In the genomic region with DNA sequence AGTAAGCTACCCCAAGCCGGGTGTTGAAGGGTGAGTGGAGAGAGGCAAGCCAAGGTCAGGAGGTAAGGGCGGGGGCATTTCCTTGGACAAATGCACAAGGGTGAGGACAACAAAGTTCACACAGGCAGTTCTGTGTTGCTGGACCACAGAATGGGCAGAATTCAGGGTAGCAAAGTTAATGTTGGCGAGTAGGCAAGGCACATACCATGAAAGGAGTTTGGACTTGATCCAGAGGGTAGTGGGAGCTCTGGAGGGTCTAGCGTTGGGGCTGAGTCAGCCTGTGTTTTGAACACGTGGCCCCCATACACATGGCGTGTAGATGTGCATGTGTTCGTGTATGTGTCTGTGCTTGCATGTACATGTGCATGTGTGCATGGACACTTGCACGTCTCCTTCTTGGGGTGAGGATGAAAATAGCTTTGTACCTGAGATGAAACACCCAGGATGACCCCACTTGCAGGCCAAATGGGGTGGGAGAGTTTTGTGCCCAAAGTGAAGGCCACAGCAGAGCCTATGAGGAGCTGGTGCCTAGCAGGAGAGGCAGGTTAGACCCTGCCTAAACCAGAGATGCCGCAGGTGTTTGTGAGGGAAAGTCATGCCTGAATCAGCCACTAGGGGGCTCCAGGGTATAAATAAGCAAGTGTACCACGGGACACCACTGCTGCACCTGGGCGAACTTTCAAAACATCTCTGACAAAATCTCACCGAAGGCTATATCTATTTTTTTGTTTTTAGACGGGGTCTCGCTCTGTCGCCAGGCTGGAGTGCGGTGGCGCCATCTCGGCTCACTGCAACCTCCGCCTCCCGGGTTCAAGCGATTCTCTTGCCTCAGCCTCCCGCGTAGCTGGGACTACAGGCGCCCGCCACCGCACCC, we compare ENCODE assay signal across 8 cellular contexts. TPM values are rescaled to one million over a fixed set of nuclear protein-coding genes. Genes with fewer than 3 reads are reported as not detected.
DNase-seq lines count a peak whose midpoint lies in the region; ATAC-seq, FAIRE-seq and TF ChIP-seq lines count a peak whose summit lies in the region.

No MANE protein-coding gene starts in this region.

- peaks cover 20% of the 10 kb centered on the region for H3K4me1 ChIP-seq in KMS-11 (ENCODE audit: low read depth, poor library complexity, severe bottlenecking)

- TF ChIP-seq POLR2A in GM12892 (IDR thresholded peaks at IDR 0.05; ENCODE audit: low read depth, low read length) = no peak

- peaks cover 2% of the 10 kb centered on the region for H3K4me1 Mint-ChIP-seq in activated T-helper 17 cell treated with anti-CD3 and anti-CD28 coated beads, Interleukin-2, amount 50 U/mL, for 72 hours
- H3K4me1 Mint-ChIP-seq in osteocyte (ENCODE audit: unreplicated experiment) (peaks cover 3% of the 10 kb centered on the region), type B pancreatic cell (ENCODE audit: unreplicated experiment) (peaks cover 10% of the 10 kb centered on the region)

- H2AFZ ChIP-seq in KMS-11 (ENCODE audit: low read depth) = no peak overlapping the region

- H3K9me3 Mint-ChIP-seq in activated T-helper 17 cell treated with anti-CD3 and anti-CD28 coated beads, Interleukin-2, amount 50 U/mL, for 72 hours = no peaks in the 10 kb centered on the region
- no peaks in the 10 kb centered on the region for H3K9me3 Mint-ChIP-seq in osteocyte (ENCODE audit: unreplicated experiment)
- no peaks in the 10 kb centered on the region for H3K9me3 Mint-ChIP-seq in type B pancreatic cell

- no peak overlapping the region for H3K4me3 Mint-ChIP-seq in activated T-helper 17 cell treated with anti-CD3 and anti-CD28 coated beads, Interleukin-2, amount 50 U/mL, for 72 hours
- H3K4me3 Mint-ChIP-seq in osteocyte (ENCODE audit: unreplicated experiment) (no peak overlapping the region), type B pancreatic cell (peak overlapping the region; percentile 51)

- H3K27ac Mint-ChIP-seq in activated T-helper 17 cell treated with anti-CD3 and anti-CD28 coated beads, Interleukin-2, amount 50 U/mL, for 72 hours = no peak overlapping the region
- no peak overlapping the region for H3K27ac Mint-ChIP-seq in osteocyte (ENCODE audit: unreplicated experiment)
- no peak overlapping the region for H3K27ac Mint-ChIP-seq in type B pancreatic cell

- peak overlapping the region; percentile 30 for H3K4me3 ChIP-seq in KMS-11 (IDR thresholded peaks at IDR 0.05; ENCODE audit: insufficient read depth, low read depth, low read length)
- no peak overlapping the region for H3K4me3 ChIP-seq in fibroblast of villous mesenchyme (ENCODE audit: low read depth, low read length)

- DNase-seq in A172 (ENCODE audit: low spot score) = peak; percentile 74
- peak; percentile 78 for DNase-seq in GM12892 (ENCODE audit: insufficient read length)
- DNase-seq in SHP77 (lab: John Stamatoyannopoulos, UW) = peak; percentile 75 to 88
- DNase-seq in fibroblast of villous mesenchyme (ENCODE audit: low read depth) = peak; percentile 73
- DNase-seq in osteocyte (ENCODE audit: extremely low spot score, unreplicated experiment) = no peak
- DNase-seq in type B pancreatic cell (ENCODE audit: extremely low spot score, unreplicated experiment) = no peak

- H3K9ac ChIP-seq in KMS-11 = no peak overlapping the region

- peak; percentile 89 for ATAC-seq in activated T-helper 17 cell treated with anti-CD3 and anti-CD28 coated beads, Interleukin-2, amount 50 U/mL, for 72 hours (replicated peaks)

- H3K79me2 ChIP-seq in KMS-11 (ENCODE audit: insufficient read depth, low read depth) = no peaks in the 10 kb centered on the region

- H3K27ac ChIP-seq in KMS-11 = no peak overlapping the region

- H3K27me3 Mint-ChIP-seq in activated T-helper 17 cell treated with anti-CD3 and anti-CD28 coated beads, Interleukin-2, amount 50 U/mL, for 72 hours = no peaks in the 10 kb centered on the region
- H3K27me3 Mint-ChIP-seq in osteocyte (ENCODE audit: unreplicated experiment) (no peaks in the 10 kb centered on the region), type B pancreatic cell (no peaks in the 10 kb centered on the region)

- peak; percentile 94 for FAIRE-seq in GM12892 (lab: Jason Lieb, UNC)

- peaks cover 9% of the 10 kb centered on the region; the same call in 1 of the 2 replicates for H3K27me3 ChIP-seq in KMS-11 (ENCODE audit: insufficient read depth, low read depth)

- H4K20me1 ChIP-seq in KMS-11 (ENCODE audit: insufficient read depth) = no peaks in the 10 kb centered on the region

- H3K36me3 ChIP-seq in KMS-11 (ENCODE audit: insufficient read depth) = no peaks in the 10 kb centered on the region

- peak overlapping the region; percentile 10; the same call in 1 of the 2 replicates for H3K4me2 ChIP-seq in KMS-11

- TF ChIP-seq CTCF in KMS-11 (conservative IDR thresholded peaks at IDR 0.05; ENCODE audit: low read depth, low read length) (peak; percentile 99), fibroblast of villous mesenchyme (IDR thresholded peaks at IDR 0.05; ENCODE audit: insufficient read depth, low read depth, low read length) (peak; percentile 85), osteocyte (IDR thresholded peaks at IDR 0.05) (peak; percentile 88), type B pancreatic cell (conservative IDR thresholded peaks at IDR 0.05) (peak; percentile 95)

- H3K36me3 Mint-ChIP-seq in activated T-helper 17 cell treated with anti-CD3 and anti-CD28 coated beads, Interleukin-2, amount 50 U/mL, for 72 hours (ENCODE audit: low read depth) = no peaks in the 10 kb centered on the region
- H3K36me3 Mint-ChIP-seq in osteocyte (ENCODE audit: unreplicated experiment) = no peaks in the 10 kb centered on the region
- H3K36me3 Mint-ChIP-seq in type B pancreatic cell = no peaks in the 10 kb centered on the region

RNA-seq across cellular contexts. Expression of a gene that starts 21.8 kb away (rescaled TPM):
- total RNA-seq in A172 (2014; rRNA removed; shearing (Covaris generic)) = 1.8 and 2.2 TPM in 2 replicates
- 7.4 TPM for polyA plus RNA-seq in GM12892 (2012; ENCODE audit: missing spikeins)
- 1 to 10 TPM; 9.7 to 9.8 TPM for total RNA-seq in activated T-helper 17 cell treated with anti-CD3 and anti-CD28 coated beads, Interleukin-2, amount 50 U/mL, for 72 hours
- total RNA-seq in fibroblast of villous mesenchyme = 6.9 and 14.8 TPM in 2 replicates
- 9.9 and 11.9 TPM in 2 replicates for total RNA-seq in osteocyte
- 20.6 and 22.1 TPM in 2 replicates for total RNA-seq in type B pancreatic cell (ENCODE audit: low replicate concordance)

Comparison
In these comparisons a context has a peak if more than half of its experiments do, and no peak if none do; other contexts are left out.
1. DNase-seq: peak in A172 (single experiment), GM12892 (single experiment), SHP77 (2 of 2) and fibroblast of villous mesenchyme (single experiment); none in osteocyte (single experiment) and type B pancreatic cell (single experiment).
2. Peak in every context shown above with its lines, with median percentiles within 50 percentile points of each other: CTCF ChIP-seq.